ENCODE assay signal across 9 cellular contexts in the genomic region with DNA sequence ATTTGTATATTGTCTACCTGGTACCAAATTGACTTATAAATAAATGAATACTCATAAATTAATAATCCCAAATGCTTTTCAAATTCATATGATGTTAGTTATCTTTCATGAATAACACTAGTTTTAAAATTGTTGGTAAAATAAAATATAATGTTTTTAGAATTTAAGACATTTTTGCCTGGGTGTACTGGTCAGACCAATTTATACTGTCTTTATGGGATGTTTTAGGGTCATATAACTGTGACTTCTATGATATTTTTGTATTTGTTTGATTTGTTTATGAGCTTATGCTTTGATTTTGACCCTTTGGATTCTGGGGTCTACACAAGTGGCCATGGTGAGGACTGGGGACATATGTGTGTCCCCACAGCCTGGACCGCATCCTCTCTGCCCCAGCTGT. TPM values are rescaled to one million over a fixed set of nuclear protein-coding genes. Genes with fewer than 3 reads are reported as not detected.
"Had no signal": no experiment of that assay in that cellular context is flagged by ENCODE, and none has a peak within 500 bp of the region (broad histone marks: within the 10 kb centered on the region; RNA-seq: fewer than 3 reads in every experiment).

No MANE protein-coding gene starts in this region.

- DNase-seq: IMR-90, KBM-7, KG1 had no signal

- H3K4me2 ChIP-seq: KMS-11 had no signal

- H3K9ac ChIP-seq: KMS-11 had no signal

- H3K4me3 ChIP-seq: K562 had no signal

- H3K4me1 Mint-ChIP-seq: IgD-negative memory B cell had no signal

- H3K27ac ChIP-seq: HL-60, KMS-11 had no signal

- H3K36me3 Mint-ChIP-seq: IgD-negative memory B cell had no signal

- ATAC-seq: HepG2, K562 had no signal

- H3K27ac Mint-ChIP-seq: IgD-negative memory B cell had no signal

- FAIRE-seq: HepG2, HTR-8/SVneo, K562 had no signal

RNA-seq across cellular contexts. Expression of a gene that starts 54.1 kb away (rescaled TPM):
- total RNA-seq: IMR-90 had no signal
- polyA plus RNA-seq: IgD-negative memory B cell, IMR-90 had no signal
